In the genomic region with DNA sequence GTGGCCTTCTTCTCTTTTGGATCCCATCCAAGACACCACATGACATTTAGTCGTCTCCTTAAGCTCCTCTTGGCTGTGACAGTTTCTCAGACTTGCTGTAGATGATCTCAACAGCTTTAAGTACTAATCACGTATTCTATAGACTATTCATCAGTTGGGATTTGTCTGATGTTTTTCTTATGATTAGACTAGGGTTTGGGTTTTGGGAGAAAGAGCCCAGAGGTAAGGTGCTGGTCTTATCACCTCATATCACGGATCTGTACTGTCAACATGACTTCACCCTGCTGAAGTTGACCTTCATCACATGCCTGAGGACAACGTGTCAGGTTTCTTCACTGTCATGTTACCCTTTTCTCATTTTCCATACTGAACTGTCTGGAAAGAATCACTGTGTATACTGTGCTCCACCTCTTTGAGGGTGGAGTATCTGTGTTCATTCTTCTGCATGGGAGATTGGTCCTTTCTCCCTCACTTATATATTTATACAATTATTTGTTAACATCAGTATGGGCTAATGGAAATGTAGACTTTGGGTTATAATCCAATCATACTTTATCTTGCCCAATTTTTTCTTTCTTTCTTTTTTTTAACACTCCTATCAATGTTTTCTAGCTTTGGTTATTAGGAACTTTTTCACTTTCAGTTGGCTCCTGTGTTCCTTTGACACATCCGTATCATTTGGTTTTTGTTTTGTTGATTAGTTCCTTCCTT, we compare ENCODE assay signal across 1 cellular context.
TF ChIP-seq lines count a peak whose summit lies in the region.

No MANE protein-coding gene starts in this region.

TF ChIP-seq in K562, 482 proteins besides CTCF, POLR2A, EP300 and RAD21 (continued from another document and continues in another):
- TF ChIP-seq, protein P1, sequence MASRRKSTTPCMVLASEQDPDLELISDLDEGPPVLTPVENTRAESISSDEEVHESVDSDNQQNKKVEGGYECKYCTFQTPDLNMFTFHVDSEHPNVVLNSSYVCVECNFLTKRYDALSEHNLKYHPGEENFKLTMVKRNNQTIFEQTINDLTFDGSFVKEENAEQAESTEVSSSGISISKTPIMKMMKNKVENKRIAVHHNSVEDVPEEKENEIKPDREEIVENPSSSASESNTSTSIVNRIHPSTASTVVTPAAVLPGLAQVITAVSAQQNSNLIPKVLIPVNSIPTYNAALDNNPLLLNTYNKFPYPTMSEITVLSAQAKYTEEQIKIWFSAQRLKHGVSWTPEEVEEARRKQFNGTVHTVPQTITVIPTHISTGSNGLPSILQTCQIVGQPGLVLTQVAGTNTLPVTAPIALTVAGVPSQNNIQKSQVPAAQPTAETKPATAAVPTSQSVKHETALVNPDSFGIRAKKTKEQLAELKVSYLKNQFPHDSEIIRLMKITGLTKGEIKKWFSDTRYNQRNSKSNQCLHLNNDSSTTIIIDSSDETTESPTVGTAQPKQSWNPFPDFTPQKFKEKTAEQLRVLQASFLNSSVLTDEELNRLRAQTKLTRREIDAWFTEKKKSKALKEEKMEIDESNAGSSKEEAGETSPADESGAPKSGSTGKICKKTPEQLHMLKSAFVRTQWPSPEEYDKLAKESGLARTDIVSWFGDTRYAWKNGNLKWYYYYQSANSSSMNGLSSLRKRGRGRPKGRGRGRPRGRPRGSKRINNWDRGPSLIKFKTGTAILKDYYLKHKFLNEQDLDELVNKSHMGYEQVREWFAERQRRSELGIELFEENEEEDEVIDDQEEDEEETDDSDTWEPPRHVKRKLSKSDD (conservative IDR thresholded peaks at IDR 0.05; ENCODE audit: low read length), result no peak
- TF ChIP-seq SNRNP70 (optimal IDR thresholded peaks at IDR 0.05; ENCODE audit: low read depth, low read length) (no peak), JUND (IDR thresholded peaks at IDR 0.05; ENCODE audit: borderline replicate concordance, low read depth, low read length) (peak; percentile 79; the same call in 1 of the 2 replicates), JUND (tag; IDR thresholded peaks at IDR 0.05; ENCODE audit: borderline replicate concordance, low read depth, low read length) (peak; percentile 84; the same call in 2 of the 3 replicates), ZNF644 (tag; IDR thresholded peaks at IDR 0.05; ENCODE audit: low read depth) (0 out of 2 replicates have a peak, but pooled peaks have one; percentile 31), ZNF766 (CRISPR knock-in tag; conservative IDR thresholded peaks at IDR 0.05) (peak; percentile 82; the same call in 1 of the 2 replicates), MAFG (tag; conservative IDR thresholded peaks at IDR 0.05) (no peak), CHD2 (IDR thresholded peaks at IDR 0.05; ENCODE audit: low read depth, low read length) (no peak), POLR2AphosphoS2 (IDR thresholded peaks at IDR 0.05; ENCODE audit: low read length) (no peak), BMI1 (IDR thresholded peaks at IDR 0.05; ENCODE audit: low read length) (no peak), SAFB (IDR thresholded peaks at IDR 0.05; ENCODE audit: borderline replicate concordance, low read depth, low read length) (no peak), MTF1 (CRISPR knock-in tag; IDR thresholded peaks at IDR 0.05; ENCODE audit: borderline replicate concordance) (no peak), SRSF7 (optimal IDR thresholded peaks at IDR 0.05; ENCODE audit: low read depth, low read length) (no peak), SMAD2 (IDR thresholded peaks at IDR 0.05; ENCODE audit: low read depth, low read length) (no peak), PTTG1 (tag; IDR thresholded peaks at IDR 0.05; ENCODE audit: low read depth) (0 out of 2 replicates have a peak, but pooled peaks have one; percentile 20), ZNF41 (CRISPR knock-in tag; conservative IDR thresholded peaks at IDR 0.05) (peak; percentile 14; the same call in 1 of the 2 replicates), MAFK (IDR thresholded peaks at IDR 0.05; ENCODE audit: low read length) (no peak), TEAD1 (CRISPR knock-in tag; IDR thresholded peaks at IDR 0.05) (peak in 1 of 2 experiments; percentile 63; a peak in 1 of 4 replicates), ZNF778 (CRISPR knock-in tag; IDR thresholded peaks at IDR 0.05) (no peak), NR2C2 (CRISPR knock-in tag; IDR thresholded peaks at IDR 0.05) (no peak), NR2C2 (tag; IDR thresholded peaks at IDR 0.05) (peak; percentile 89), HDAC3 (IDR thresholded peaks at IDR 0.05; ENCODE audit: borderline replicate concordance, partially characterized antibody) (peak; percentile 30), ZBTB17 (CRISPR knock-in tag; IDR thresholded peaks at IDR 0.05) (no peak), HMG20A (CRISPR knock-in tag; conservative IDR thresholded peaks at IDR 0.05) (no peak), SRSF1 (IDR thresholded peaks at IDR 0.05; ENCODE audit: low read depth, low read length) (no peak), SP2 (IDR thresholded peaks at IDR 0.05; ENCODE audit: extremely low read depth, low read depth, low read length, poor library complexity, severe bottlenecking) (no peak), CBFA2T3 (IDR thresholded peaks at IDR 0.05) (0 out of 2 replicates have a peak, but pooled peaks have one; percentile 17), SMARCC2 (IDR thresholded peaks at IDR 0.05; ENCODE audit: low read depth) (no peak), NR2C1 (IDR thresholded peaks at IDR 0.05) (peak; percentile 63; the same call in 1 of the 2 replicates), NR2C1 (tag; IDR thresholded peaks at IDR 0.05) (peak; percentile 87), TCF7L2 (IDR thresholded peaks at IDR 0.05; ENCODE audit: low read depth, low read length) (no peak), ZNF239 (CRISPR knock-in tag; IDR thresholded peaks at IDR 0.05) (no peak), ZNF134 (CRISPR knock-in tag; conservative IDR thresholded peaks at IDR 0.05) (0 out of 2 replicates have a peak, but pooled peaks have one; percentile 61), CEBPG (CRISPR knock-in tag; IDR thresholded peaks at IDR 0.05) (no peak), CEBPG (tag; conservative IDR thresholded peaks at IDR 0.05 in 1 of 2, IDR thresholded peaks at IDR 0.05 in 1 of 2) (no peak), ATF7 (IDR thresholded peaks at IDR 0.05) (peak; percentile 95), CBFB (CRISPR knock-in tag; IDR thresholded peaks at IDR 0.05) (no peak), GABPB1 (CRISPR knock-in tag; IDR thresholded peaks at IDR 0.05) (no peak), NELFE (IDR thresholded peaks at IDR 0.05; ENCODE audit: insufficient read depth, insufficient read length) (no peak), KDM1A (IDR thresholded peaks at IDR 0.05) (peak in 1 of 2 experiments; percentile 12; a peak in 1 of 4 replicates), ZNF561 (CRISPR knock-in tag; conservative IDR thresholded peaks at IDR 0.05) (no peak), ZFP36 (IDR thresholded peaks at IDR 0.05; ENCODE audit: low read depth, low read length, partially characterized antibody) (no peak)
- TF ChIP-seq, protein P2, sequence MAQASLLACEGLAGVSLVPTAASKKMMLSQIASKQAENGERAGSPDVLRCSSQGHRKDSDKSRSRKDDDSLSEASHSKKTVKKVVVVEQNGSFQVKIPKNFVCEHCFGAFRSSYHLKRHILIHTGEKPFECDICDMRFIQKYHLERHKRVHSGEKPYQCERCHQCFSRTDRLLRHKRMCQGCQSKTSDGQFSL (CRISPR knock-in tag; IDR thresholded peaks at IDR 0.05), result no peak
- TF ChIP-seq, protein P2 (tag; IDR thresholded peaks at IDR 0.05), result no peak
- TF ChIP-seq, protein P3, sequence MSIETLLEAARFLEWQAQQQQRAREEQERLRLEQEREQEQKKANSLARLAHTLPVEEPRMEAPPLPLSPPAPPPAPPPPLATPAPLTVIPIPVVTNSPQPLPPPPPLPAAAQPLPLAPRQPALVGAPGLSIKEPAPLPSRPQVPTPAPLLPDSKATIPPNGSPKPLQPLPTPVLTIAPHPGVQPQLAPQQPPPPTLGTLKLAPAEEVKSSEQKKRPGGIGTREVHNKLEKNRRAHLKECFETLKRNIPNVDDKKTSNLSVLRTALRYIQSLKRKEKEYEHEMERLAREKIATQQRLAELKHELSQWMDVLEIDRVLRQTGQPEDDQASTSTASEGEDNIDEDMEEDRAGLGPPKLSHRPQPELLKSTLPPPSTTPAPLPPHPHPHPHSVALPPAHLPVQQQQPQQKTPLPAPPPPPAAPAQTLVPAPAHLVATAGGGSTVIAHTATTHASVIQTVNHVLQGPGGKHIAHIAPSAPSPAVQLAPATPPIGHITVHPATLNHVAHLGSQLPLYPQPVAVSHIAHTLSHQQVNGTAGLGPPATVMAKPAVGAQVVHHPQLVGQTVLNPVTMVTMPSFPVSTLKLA (conservative IDR thresholded peaks at IDR 0.05), result peak in 1 of 2 experiments; percentile 76; a peak in 3 of 4 replicates
- TF ChIP-seq, protein P4, sequence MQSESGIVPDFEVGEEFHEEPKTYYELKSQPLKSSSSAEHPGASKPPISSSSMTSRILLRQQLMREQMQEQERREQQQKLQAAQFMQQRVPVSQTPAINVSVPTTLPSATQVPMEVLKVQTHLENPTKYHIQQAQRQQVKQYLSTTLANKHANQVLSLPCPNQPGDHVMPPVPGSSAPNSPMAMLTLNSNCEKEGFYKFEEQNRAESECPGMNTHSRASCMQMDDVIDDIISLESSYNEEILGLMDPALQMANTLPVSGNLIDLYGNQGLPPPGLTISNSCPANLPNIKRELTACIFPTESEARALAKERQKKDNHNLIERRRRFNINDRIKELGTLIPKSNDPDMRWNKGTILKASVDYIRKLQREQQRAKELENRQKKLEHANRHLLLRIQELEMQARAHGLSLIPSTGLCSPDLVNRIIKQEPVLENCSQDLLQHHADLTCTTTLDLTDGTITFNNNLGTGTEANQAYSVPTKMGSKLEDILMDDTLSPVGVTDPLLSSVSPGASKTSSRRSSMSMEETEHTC (IDR thresholded peaks at IDR 0.05), result peak; percentile 92
- TF ChIP-seq, protein P5, sequence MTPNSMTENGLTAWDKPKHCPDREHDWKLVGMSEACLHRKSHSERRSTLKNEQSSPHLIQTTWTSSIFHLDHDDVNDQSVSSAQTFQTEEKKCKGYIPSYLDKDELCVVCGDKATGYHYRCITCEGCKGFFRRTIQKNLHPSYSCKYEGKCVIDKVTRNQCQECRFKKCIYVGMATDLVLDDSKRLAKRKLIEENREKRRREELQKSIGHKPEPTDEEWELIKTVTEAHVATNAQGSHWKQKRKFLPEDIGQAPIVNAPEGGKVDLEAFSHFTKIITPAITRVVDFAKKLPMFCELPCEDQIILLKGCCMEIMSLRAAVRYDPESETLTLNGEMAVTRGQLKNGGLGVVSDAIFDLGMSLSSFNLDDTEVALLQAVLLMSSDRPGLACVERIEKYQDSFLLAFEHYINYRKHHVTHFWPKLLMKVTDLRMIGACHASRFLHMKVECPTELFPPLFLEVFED (CRISPR knock-in tag; conservative IDR thresholded peaks at IDR 0.05), result no peak
- TF ChIP-seq, protein P6, sequence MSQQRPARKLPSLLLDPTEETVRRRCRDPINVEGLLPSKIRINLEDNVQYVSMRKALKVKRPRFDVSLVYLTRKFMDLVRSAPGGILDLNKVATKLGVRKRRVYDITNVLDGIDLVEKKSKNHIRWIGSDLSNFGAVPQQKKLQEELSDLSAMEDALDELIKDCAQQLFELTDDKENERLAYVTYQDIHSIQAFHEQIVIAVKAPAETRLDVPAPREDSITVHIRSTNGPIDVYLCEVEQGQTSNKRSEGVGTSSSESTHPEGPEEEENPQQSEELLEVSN (IDR thresholded peaks at IDR 0.05; ENCODE audit: borderline replicate concordance in 1 of 2, extremely low read depth in 1 of 2, insufficient read depth in 1 of 2, insufficient read length in 1 of 2, low read depth in 1 of 2, low read length in 1 of 2, poor library complexity in 1 of 2, severe bottlenecking in 1 of 2), result peak in 1 of 2 experiments; percentile 33
- TF ChIP-seq, protein P7, sequence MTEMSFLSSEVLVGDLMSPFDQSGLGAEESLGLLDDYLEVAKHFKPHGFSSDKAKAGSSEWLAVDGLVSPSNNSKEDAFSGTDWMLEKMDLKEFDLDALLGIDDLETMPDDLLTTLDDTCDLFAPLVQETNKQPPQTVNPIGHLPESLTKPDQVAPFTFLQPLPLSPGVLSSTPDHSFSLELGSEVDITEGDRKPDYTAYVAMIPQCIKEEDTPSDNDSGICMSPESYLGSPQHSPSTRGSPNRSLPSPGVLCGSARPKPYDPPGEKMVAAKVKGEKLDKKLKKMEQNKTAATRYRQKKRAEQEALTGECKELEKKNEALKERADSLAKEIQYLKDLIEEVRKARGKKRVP (CRISPR knock-in tag; IDR thresholded peaks at IDR 0.05), result no peak
- TF ChIP-seq, protein P8, sequence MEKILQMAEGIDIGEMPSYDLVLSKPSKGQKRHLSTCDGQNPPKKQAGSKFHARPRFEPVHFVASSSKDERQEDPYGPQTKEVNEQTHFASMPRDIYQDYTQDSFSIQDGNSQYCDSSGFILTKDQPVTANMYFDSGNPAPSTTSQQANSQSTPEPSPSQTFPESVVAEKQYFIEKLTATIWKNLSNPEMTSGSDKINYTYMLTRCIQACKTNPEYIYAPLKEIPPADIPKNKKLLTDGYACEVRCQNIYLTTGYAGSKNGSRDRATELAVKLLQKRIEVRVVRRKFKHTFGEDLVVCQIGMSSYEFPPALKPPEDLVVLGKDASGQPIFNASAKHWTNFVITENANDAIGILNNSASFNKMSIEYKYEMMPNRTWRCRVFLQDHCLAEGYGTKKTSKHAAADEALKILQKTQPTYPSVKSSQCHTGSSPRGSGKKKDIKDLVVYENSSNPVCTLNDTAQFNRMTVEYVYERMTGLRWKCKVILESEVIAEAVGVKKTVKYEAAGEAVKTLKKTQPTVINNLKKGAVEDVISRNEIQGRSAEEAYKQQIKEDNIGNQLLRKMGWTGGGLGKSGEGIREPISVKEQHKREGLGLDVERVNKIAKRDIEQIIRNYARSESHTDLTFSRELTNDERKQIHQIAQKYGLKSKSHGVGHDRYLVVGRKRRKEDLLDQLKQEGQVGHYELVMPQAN (IDR thresholded peaks at IDR 0.05; ENCODE audit: borderline replicate concordance), result no peak
- TF ChIP-seq, protein P9, sequence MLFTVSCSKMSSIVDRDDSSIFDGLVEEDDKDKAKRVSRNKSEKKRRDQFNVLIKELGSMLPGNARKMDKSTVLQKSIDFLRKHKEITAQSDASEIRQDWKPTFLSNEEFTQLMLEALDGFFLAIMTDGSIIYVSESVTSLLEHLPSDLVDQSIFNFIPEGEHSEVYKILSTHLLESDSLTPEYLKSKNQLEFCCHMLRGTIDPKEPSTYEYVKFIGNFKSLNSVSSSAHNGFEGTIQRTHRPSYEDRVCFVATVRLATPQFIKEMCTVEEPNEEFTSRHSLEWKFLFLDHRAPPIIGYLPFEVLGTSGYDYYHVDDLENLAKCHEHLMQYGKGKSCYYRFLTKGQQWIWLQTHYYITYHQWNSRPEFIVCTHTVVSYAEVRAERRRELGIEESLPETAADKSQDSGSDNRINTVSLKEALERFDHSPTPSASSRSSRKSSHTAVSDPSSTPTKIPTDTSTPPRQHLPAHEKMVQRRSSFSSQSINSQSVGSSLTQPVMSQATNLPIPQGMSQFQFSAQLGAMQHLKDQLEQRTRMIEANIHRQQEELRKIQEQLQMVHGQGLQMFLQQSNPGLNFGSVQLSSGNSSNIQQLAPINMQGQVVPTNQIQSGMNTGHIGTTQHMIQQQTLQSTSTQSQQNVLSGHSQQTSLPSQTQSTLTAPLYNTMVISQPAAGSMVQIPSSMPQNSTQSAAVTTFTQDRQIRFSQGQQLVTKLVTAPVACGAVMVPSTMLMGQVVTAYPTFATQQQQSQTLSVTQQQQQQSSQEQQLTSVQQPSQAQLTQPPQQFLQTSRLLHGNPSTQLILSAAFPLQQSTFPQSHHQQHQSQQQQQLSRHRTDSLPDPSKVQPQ (CRISPR knock-in tag; IDR thresholded peaks at IDR 0.05; ENCODE audit: borderline replicate concordance), result no peak
